In genomic region chr7:102572320-102573245, GRCh38 we compare ENCODE assay signal across 8 cellular contexts. TPM values are rescaled to one million over a fixed set of nuclear protein-coding genes. Genes with fewer than 3 reads are reported as not detected.
A peak's percentile ranks its signal among the peaks of the same experiment; 100 is the strongest.
DNase-seq lines count a peak whose midpoint lies in the region; ATAC-seq and TF ChIP-seq lines count a peak whose summit lies in the region.
"Not testable (repeated sequence)": the region's sequence is repeated elsewhere in the genome, so short reads cannot be mapped to it uniquely, and the experiment has no call there.

Gene POLR2J3 (minus strand): TSS chr7:102572583. CDS start chr7:102572521, 62 bp downstream.

- DNase-seq in NCI-H460 (ENCODE audit: extremely low read depth, low read depth) = peak; percentile 88
- DNase-seq in activated CD8-positive, alpha-beta memory T cell treated with anti-CD3 and anti-CD28 coated beads, Interleukin-2, amount 50 U/mL, for 4 hours = peak; percentile 97
- peak; percentile 95 to 100 (median 95) for DNase-seq in right lobe of liver
- peak; percentile 98 for DNase-seq in spleen
- peak; percentile 98 to 100 for DNase-seq in aorta

- peak within 1 kb of the TSS; percentile 67 for H3K4me3 ChIP-seq in ectodermal cell (ENCODE audit: insufficient read depth, low read depth, low read length)
- H3K4me3 ChIP-seq in right lobe of liver = peak within 1 kb of the TSS; percentile 53 to 98 (median 73)
- H3K4me3 ChIP-seq in spleen = peak within 1 kb of the TSS; percentile 56 to 90 (median 75)
- H3K4me3 ChIP-seq in aorta (ENCODE audit: low read length in 2 of 2) = peak within 1 kb of the TSS; percentile 34 to 64

- intact Hi-C loops in right lobe of liver (cut with DNase I); spleen (cut with DNase I; ENCODE audit: low total_unique reads); aorta (cut with DNase I): not testable (repeated sequence)

- not testable (repeated sequence) for H3K9me3 ChIP-seq in ectodermal cell (ENCODE audit: control insufficient read depth, low read length); right lobe of liver; spleen; aorta (ENCODE audit: control insufficient read depth, low read length)

- WGBS in ectodermal cell, 2 experiments = 0 to 1% methylated on average over 35 to 39 of the region's 61 CpGs
- WGBS in right lobe of liver (ENCODE audit: insufficient coverage, low coverage, low lambda C conversion rate, missing lambda C conversion rate) = 0% methylated on average over 22 of the region's 61 CpGs
- WGBS in spleen, 5 donors = 0 to 1% (median 0%) methylated on average over 34 to 49 of the region's 61 CpGs
- WGBS in aorta, 2 donors = 0 to 1% methylated on average over 43 to 50 of the region's 61 CpGs

- H3K4me1 ChIP-seq in ectodermal cell (ENCODE audit: control insufficient read depth, insufficient read depth, low read length); right lobe of liver; spleen; aorta (ENCODE audit: control insufficient read depth in 1 of 2, insufficient read depth in 2 of 2, low read length in 2 of 2): not testable (repeated sequence)

- ATAC-seq in GM18520 (IDR thresholded peaks at IDR 0.05; ENCODE audit: unreplicated experiment) (peak; percentile 96), HG02798 (IDR thresholded peaks at IDR 0.05; ENCODE audit: poor library complexity, unreplicated experiment) (peak; percentile 97), right lobe of liver (peak; percentile 92 to 95 (median 94)), aorta (ENCODE audit: low FRiP score) (peak; percentile 99)

- not testable (repeated sequence) for H3K27ac ChIP-seq in ectodermal cell (ENCODE audit: insufficient read depth, low read depth, low read length, poor library complexity, severe bottlenecking); aorta (ENCODE audit: low read depth in 1 of 2, low read length in 2 of 2)
- peak within 1 kb of the TSS in 2 of 3 donors; percentile 64 to 71 for H3K27ac ChIP-seq in right lobe of liver
- H3K27ac ChIP-seq in spleen = peak within 1 kb of the TSS; percentile 63 to 89 (median 81)

- TF ChIP-seq CTCF in right lobe of liver (IDR thresholded peaks at IDR 0.05) (peak; percentile 24 to 75 (median 64)), spleen (IDR thresholded peaks at IDR 0.05 in 8 of 11, conservative IDR thresholded peaks at IDR 0.05 in 3 of 11) (peak in 9 of 11 experiments; percentile 32 to 88 (median 67))

- not testable (repeated sequence) for H3K36me3 ChIP-seq in ectodermal cell (ENCODE audit: control insufficient read depth, insufficient read depth, low read length); right lobe of liver; spleen; aorta (ENCODE audit: control insufficient read depth in 1 of 2, insufficient read depth in 2 of 2, low read length in 1 of 2)

- H3K27me3 ChIP-seq in ectodermal cell (ENCODE audit: control insufficient read depth, insufficient read depth, low read length, poor library complexity, severe bottlenecking); right lobe of liver; spleen (replicated peaks in 1 of 7); aorta (ENCODE audit: control insufficient read depth in 1 of 2, insufficient read depth in 2 of 2, low read length in 1 of 2): not testable (repeated sequence)

- peak; percentile 16 for TF ChIP-seq POLR2A in right lobe of liver (IDR thresholded peaks at IDR 0.05)
- not testable (repeated sequence) for TF ChIP-seq POLR2A in spleen (IDR thresholded peaks at IDR 0.05)

RNA-seq across cellular contexts. Expression of gene POLR2J3, which starts in this region (rescaled TPM):
- 14.8 and 21.3 TPM in 2 replicates for total RNA-seq in NCI-H460 (2014; rRNA removed; shearing (Covaris generic))
- 50.7 and 64.6 TPM in 2 replicates for polyA plus RNA-seq in NCI-H460 (2014; cell fraction: nucleus; rRNA removed)
- 75.8 TPM for polyA plus RNA-seq in ectodermal cell (2013, experiment 1 of 4)
- 86.3 TPM for polyA plus RNA-seq in ectodermal cell (2013, experiment 2 of 4)
- polyA plus RNA-seq in ectodermal cell (2013, experiment 3 of 4) = 58.7 TPM
- 83.0 TPM for polyA plus RNA-seq in ectodermal cell (2013, experiment 4 of 4)
- 10 to 100 TPM in 4 of 6 experiments, 1 to 10 TPM in 2; 6.3 to 25.3 (median 12.9) TPM for total RNA-seq in right lobe of liver
- 10 to 100 TPM; 32.6 to 63.8 (median 44.3) TPM for total RNA-seq in spleen
- polyA plus RNA-seq in spleen = 10 to 100 TPM; 26.9 to 67.3 (median 40.3) TPM
- 10 to 100 TPM; 27.5 to 69.9 TPM for total RNA-seq in aorta
- 10 to 100 TPM; 35.4 to 64.7 TPM for polyA plus RNA-seq in aorta
